32 cellular contexts compared by ENCODE assay signal in genomic region chr16:20954574-20954973, GRCh38.
"Had no signal": no experiment of that assay in that cellular context is flagged by ENCODE, and none has a peak within 500 bp of the region (broad histone marks: within the 10 kb centered on the region; RNA-seq: fewer than 3 reads in every experiment).

No MANE protein-coding gene starts in this region.

- H3K4me1 Mint-ChIP-seq: activated B cell treated with CpG ODN at 0.5 μM for 24 hours; activated CD4-positive, alpha-beta T cell treated with anti-CD3 and anti-CD28 coated beads, Interleukin-2, amount 10 ng/mL, durations not matched to agents 24 days and 14 days; activated naive CD8-positive, alpha-beta T cell treated with anti-CD3 and anti-CD28 coated beads for 36 hours; activated T-helper 17 cell treated with anti-CD3 and anti-CD28 coated beads, Interleukin-2, amount 50 U/mL, for 72 hours; T-cell had no signal

- H3K27me3 ChIP-seq: adrenal gland, body of pancreas, brain microvascular endothelial cell, breast epithelium had no signal

- H3K9me3 ChIP-seq: adrenal gland, body of pancreas, breast epithelium had no signal

- H3K4me1 ChIP-seq: adrenal gland, body of pancreas, breast epithelium had no signal

- DNase-seq: activated B cell treated with CpG ODN at 0.5 μM for 24 hours; activated CD4-positive, alpha-beta memory T cell treated with anti-CD3 and anti-CD28 coated beads for 36 hours; activated CD4-positive, alpha-beta T cell treated with anti-CD3 and anti-CD28 coated beads for 4 hours; activated CD4-positive, alpha-beta T cell treated with anti-CD3 and anti-CD28 coated beads, Interleukin-2, amount 10 ng/mL, durations not matched to agents 24 days and 14 days; activated CD4-positive, alpha-beta T cell treated with anti-CD3 and anti-CD28 coated beads, Interleukin-2, amount 50 U/mL, for 1 hour; activated CD4-positive, alpha-beta T cell treated with anti-CD3 and anti-CD28 coated beads, Interleukin-2, amount 50 U/mL, for 4 hours; activated CD4-positive, CD25-positive, alpha-beta regulatory T cell treated with anti-CD3 and anti-CD28 coated beads, Interleukin-2, amount 50 U/mL, for 72 hours; activated CD8-positive, alpha-beta memory T cell treated with anti-CD3 and anti-CD28 coated beads, Interleukin-2, amount 50 U/mL, for 4 hours; activated CD8-positive, alpha-beta T cell treated with anti-CD3 and anti-CD28 coated beads for 36 hours; activated effector memory CD4-positive, alpha-beta T cell treated with anti-CD3 and anti-CD28 coated beads, Interleukin-2, amount 50 U/mL, for 16 hours; activated gamma-delta T cell treated with Interleukin-2 at 50 U/mL for 16 hours; activated naive CD4-positive, alpha-beta T cell; activated naive CD4-positive, alpha-beta T cell treated with anti-CD3 and anti-CD28 coated beads for 36 hours; activated naive CD4-positive, alpha-beta T cell treated with anti-CD3 and anti-CD28 coated beads, Interleukin-2, amount 50 U/mL, for 16 hours; activated naive CD8-positive, alpha-beta T cell treated with anti-CD3 and anti-CD28 coated beads for 36 hours; activated T-cell treated with anti-CD3 and anti-CD28 coated beads for 4 hours; activated T-cell treated with anti-CD3 and anti-CD28 coated beads, Interleukin-2, amount 50 U/mL, for 1 hour; activated T-cell treated with anti-CD3 and anti-CD28 coated beads, Interleukin-2, amount 50 U/mL, for 4 hours; activated T-cell treated with anti-CD3 and anti-CD28 coated beads, Interleukin-2, amount 50 U/mL, for 72 hours; adrenal gland; amniotic stem cell; aorta; body of pancreas; brain microvascular endothelial cell; central memory CD4-positive, alpha-beta T cell; T-cell; T-helper 17 cell had no signal

- H3K27ac ChIP-seq: adrenal gland, body of pancreas, brain microvascular endothelial cell, breast epithelium, VCaP had no signal

- H3K27ac Mint-ChIP-seq: activated B cell treated with CpG ODN at 0.5 μM for 24 hours; activated CD4-positive, alpha-beta memory T cell treated with anti-CD3 and anti-CD28 coated beads for 36 hours; activated CD4-positive, alpha-beta T cell treated with anti-CD3 and anti-CD28 coated beads, Interleukin-2, amount 10 ng/mL, durations not matched to agents 24 days and 14 days; activated CD8-positive, alpha-beta T cell treated with anti-CD3 and anti-CD28 coated beads for 36 hours; activated naive CD4-positive, alpha-beta T cell treated with anti-CD3 and anti-CD28 coated beads for 36 hours; activated naive CD4-positive, alpha-beta T cell treated with anti-CD3 and anti-CD28 coated beads, Interleukin-2, amount 50 U/mL, for 72 hours; activated naive CD8-positive, alpha-beta T cell treated with anti-CD3 and anti-CD28 coated beads for 36 hours; activated T-cell treated with anti-CD3 and anti-CD28 coated beads, Interleukin-2, amount 50 U/mL, for 72 hours; activated T-helper 1 cell treated with anti-CD3 and anti-CD28 coated beads, Interleukin-12 subunit alpha, Interleukin-12 subunit beta, Interleukin-2, Interleukin-4 antibody, amounts not matched to agents 30 ng/mL and 10 ng/mL and 1 ng/mL, durations not matched to agents 14 hours and 24 hours and 36 hours; activated T-helper 17 cell treated with anti-CD3 and anti-CD28 coated beads, Interleukin-2, amount 50 U/mL, for 72 hours; T-cell; T-helper 17 cell had no signal

- H3K9me3 Mint-ChIP-seq: activated B cell treated with CpG ODN at 0.5 μM for 24 hours; activated CD4-positive, alpha-beta memory T cell treated with anti-CD3 and anti-CD28 coated beads for 36 hours; activated CD4-positive, alpha-beta T cell treated with anti-CD3 and anti-CD28 coated beads, Interleukin-2, amount 10 ng/mL, durations not matched to agents 24 days and 14 days; activated CD8-positive, alpha-beta T cell treated with anti-CD3 and anti-CD28 coated beads for 36 hours; activated naive CD4-positive, alpha-beta T cell treated with anti-CD3 and anti-CD28 coated beads for 36 hours; activated naive CD4-positive, alpha-beta T cell treated with anti-CD3 and anti-CD28 coated beads, Interleukin-2, amount 50 U/mL, for 72 hours; activated naive CD8-positive, alpha-beta T cell treated with anti-CD3 and anti-CD28 coated beads for 36 hours; activated T-cell treated with anti-CD3 and anti-CD28 coated beads, Interleukin-2, amount 50 U/mL, for 4 hours; activated T-cell treated with anti-CD3 and anti-CD28 coated beads, Interleukin-2, amount 50 U/mL, for 72 hours; activated T-helper 1 cell treated with anti-CD3 and anti-CD28 coated beads, Interleukin-12 subunit alpha, Interleukin-12 subunit beta, Interleukin-2, Interleukin-4 antibody, amounts not matched to agents 30 ng/mL and 10 ng/mL and 1 ng/mL, durations not matched to agents 14 hours and 24 hours and 36 hours; activated T-helper 17 cell treated with anti-CD3 and anti-CD28 coated beads, Interleukin-2, amount 50 U/mL, for 72 hours; T-cell had no signal

- H3K4me3 ChIP-seq: adrenal gland, body of pancreas, breast epithelium had no signal

- H3K27me3 Mint-ChIP-seq: activated CD8-positive, alpha-beta T cell treated with anti-CD3 and anti-CD28 coated beads for 36 hours; activated naive CD8-positive, alpha-beta T cell treated with anti-CD3 and anti-CD28 coated beads for 36 hours; T-cell had no signal

- H3K4me3 Mint-ChIP-seq: activated B cell treated with CpG ODN at 0.5 μM for 24 hours; activated CD4-positive, alpha-beta memory T cell treated with anti-CD3 and anti-CD28 coated beads for 36 hours; activated CD4-positive, alpha-beta T cell treated with anti-CD3 and anti-CD28 coated beads, Interleukin-2, amount 10 ng/mL, durations not matched to agents 24 days and 14 days; activated CD8-positive, alpha-beta T cell treated with anti-CD3 and anti-CD28 coated beads for 36 hours; activated naive CD4-positive, alpha-beta T cell treated with anti-CD3 and anti-CD28 coated beads for 36 hours; activated naive CD8-positive, alpha-beta T cell treated with anti-CD3 and anti-CD28 coated beads for 36 hours; activated T-cell treated with anti-CD3 and anti-CD28 coated beads, Interleukin-2, amount 50 U/mL, for 4 hours; activated T-cell treated with anti-CD3 and anti-CD28 coated beads, Interleukin-2, amount 50 U/mL, for 72 hours; activated T-helper 1 cell treated with anti-CD3 and anti-CD28 coated beads, Interleukin-12 subunit alpha, Interleukin-12 subunit beta, Interleukin-2, Interleukin-4 antibody, amounts not matched to agents 30 ng/mL and 10 ng/mL and 1 ng/mL, durations not matched to agents 14 hours and 24 hours and 36 hours; activated T-helper 17 cell treated with anti-CD3 and anti-CD28 coated beads, Interleukin-2, amount 50 U/mL, for 72 hours; T-cell; T-helper 17 cell had no signal

- ATAC-seq: activated CD8-positive, alpha-beta T cell treated with anti-CD3 and anti-CD28 coated beads for 36 hours; activated naive CD4-positive, alpha-beta T cell treated with anti-CD3 and anti-CD28 coated beads, Interleukin-2, amount 50 U/mL, for 72 hours; activated T-cell treated with anti-CD3 and anti-CD28 coated beads, Interleukin-2, amount 50 U/mL, for 4 hours; activated T-cell treated with anti-CD3 and anti-CD28 coated beads, Interleukin-2, amount 50 U/mL, for 72 hours; activated T-helper 17 cell treated with anti-CD3 and anti-CD28 coated beads, Interleukin-2, amount 50 U/mL, for 72 hours; body of pancreas; T-cell; T-helper 17 cell had no signal

- H3K36me3 ChIP-seq: adrenal gland, brain microvascular endothelial cell, breast epithelium had no signal

- H3K36me3 Mint-ChIP-seq: activated CD4-positive, alpha-beta memory T cell treated with anti-CD3 and anti-CD28 coated beads for 36 hours; activated naive CD4-positive, alpha-beta T cell treated with anti-CD3 and anti-CD28 coated beads, Interleukin-2, amount 50 U/mL, for 72 hours; activated naive CD8-positive, alpha-beta T cell treated with anti-CD3 and anti-CD28 coated beads for 36 hours; T-cell had no signal
